In genomic region chr6:116572162-116572561, GRCh38 we compare ENCODE assay signal across 8 cellular contexts. TPM values are rescaled to one million over a fixed set of nuclear protein-coding genes. Genes with fewer than 3 reads are reported as not detected.
DNase-seq lines count a peak whose midpoint lies in the region; ATAC-seq and TF ChIP-seq lines count a peak whose summit lies in the region.

No MANE protein-coding gene starts in this region.

- no peak for TF ChIP-seq CTCF in body of pancreas (IDR thresholded peaks at IDR 0.05)

- H3K27ac Mint-ChIP-seq in immature natural killer cell = peak overlapping the region; percentile 96 to 99 (median 98)
- peak overlapping the region; percentile 97 for H3K27ac Mint-ChIP-seq in stimulated activated memory B cell treated with anti-CD40 and anti-IgM and Interleukin-4, amounts not matched to agents 10 μg/mL and 1 μg/mL and 100 μg/mL, for 72 hours

- DNase-seq in activated CD4-positive, alpha-beta T cell treated with anti-CD3 and anti-CD28 coated beads for 48 hours = peak; percentile 25
- no peak for DNase-seq in activated CD4-positive, alpha-beta T cell treated with anti-CD3 and anti-CD28 coated beads for 1 hour
- DNase-seq in NCI-H2029 (lab: John Stamatoyannopoulos, UW) (peak; percentile 90), body of pancreas (peak; percentile 26 to 50 (median 30)), immature natural killer cell (peak in 1 of 3 donors; percentile 7), mesenteric fat pad (ENCODE audit: low spot score) (no peak)
- no peak for DNase-seq in stimulated activated CD4-positive, alpha-beta T cell treated with anti-CD3 and anti-CD28 coated beads, Interleukin-4, amount 100 ng/mL, for 4 hours

- intact Hi-C loops in body of pancreas (cut with DNase I) = no loop called here

- no peaks in the 10 kb centered on the region for H3K27me3 ChIP-seq in body of pancreas

- no peak for TF ChIP-seq POLR2A in body of pancreas (IDR thresholded peaks at IDR 0.05)

- no peaks in the 10 kb centered on the region for H3K9me3 ChIP-seq in body of pancreas

- WGBS in body of pancreas, 2 donors = 2% methylated on average over 7 of the region's 7 CpGs

- peak overlapping the region in 3 of 4 donors; percentile 65 to 96 (median 95) for H3K27ac ChIP-seq in body of pancreas

- H3K4me1 Mint-ChIP-seq in immature natural killer cell = peaks cover 49 to 72% of the 10 kb centered on the region in 2 donors
- H3K4me1 Mint-ChIP-seq in stimulated activated memory B cell treated with anti-CD40 and anti-IgM and Interleukin-4, amounts not matched to agents 10 μg/mL and 1 μg/mL and 100 μg/mL, for 72 hours = peaks cover 58% of the 10 kb centered on the region

- H3K4me3 ChIP-seq in body of pancreas = peak overlapping the region; percentile 7 to 81

- H3K4me1 ChIP-seq in body of pancreas = peaks cover 18% of the 10 kb centered on the region

- peaks cover 0 to 3% (median 2%) of the 10 kb centered on the region in 3 donors for H3K27me3 Mint-ChIP-seq in immature natural killer cell (ENCODE audit: low read depth in 3 of 3)
- no peaks in the 10 kb centered on the region for H3K27me3 Mint-ChIP-seq in stimulated activated memory B cell treated with anti-CD40 and anti-IgM and Interleukin-4, amounts not matched to agents 10 μg/mL and 1 μg/mL and 100 μg/mL, for 72 hours

- H3K9me3 Mint-ChIP-seq in immature natural killer cell = no peaks in the 10 kb centered on the region
- no peaks in the 10 kb centered on the region for H3K9me3 Mint-ChIP-seq in stimulated activated memory B cell treated with anti-CD40 and anti-IgM and Interleukin-4, amounts not matched to agents 10 μg/mL and 1 μg/mL and 100 μg/mL, for 72 hours

- H3K36me3 Mint-ChIP-seq in immature natural killer cell = peaks cover 0 to 16% (median 5%) of the 10 kb centered on the region in 3 donors
- peaks cover 31% of the 10 kb centered on the region for H3K36me3 Mint-ChIP-seq in stimulated activated memory B cell treated with anti-CD40 and anti-IgM and Interleukin-4, amounts not matched to agents 10 μg/mL and 1 μg/mL and 100 μg/mL, for 72 hours

- no peak for ATAC-seq in body of pancreas
- ATAC-seq in stimulated activated memory B cell treated with anti-CD40 and anti-IgM and Interleukin-4, amounts not matched to agents 10 μg/mL and 1 μg/mL and 100 μg/mL, for 72 hours = no peak

- H3K4me3 Mint-ChIP-seq in immature natural killer cell = peak overlapping the region; percentile 95 to 99 (median 97)
- H3K4me3 Mint-ChIP-seq in stimulated activated memory B cell treated with anti-CD40 and anti-IgM and Interleukin-4, amounts not matched to agents 10 μg/mL and 1 μg/mL and 100 μg/mL, for 72 hours = peak overlapping the region; percentile 94

- no peaks in the 10 kb centered on the region for H3K36me3 ChIP-seq in body of pancreas (replicated peaks in 1 of 2; ENCODE audit: insufficient read depth in 1 of 2, low read depth in 2 of 2)

RNA-seq across cellular contexts. Expression of gene RWDD1, which starts 0.9 kb away (rescaled TPM):
- 10 to 100 TPM; 21.4 to 28.0 TPM for total RNA-seq in body of pancreas
- polyA plus RNA-seq in immature natural killer cell = 10 to 100 TPM; 69.1 to 87.3 (median 70.4) TPM
- 49.7 TPM for total RNA-seq in mesenteric fat pad

RNA-seq across cellular contexts. Expression of gene CALHM4, which starts 18.6 kb away (rescaled TPM):
- total RNA-seq in body of pancreas (not detected), mesenteric fat pad (not detected)
- not detected for polyA plus RNA-seq in immature natural killer cell

RNA-seq across cellular contexts. Expression of gene TRAPPC3L, which starts 26.7 kb away (rescaled TPM):
- total RNA-seq in body of pancreas = not detected
- polyA plus RNA-seq in immature natural killer cell = under 1 TPM in 2 of 3 donors, not detected in 1; 0.18 to 0.20 TPM
- total RNA-seq in mesenteric fat pad = not detected

RNA-seq across cellular contexts. Expression of gene RSPH4A, which starts 44.1 kb away (rescaled TPM):
- total RNA-seq in body of pancreas (1 to 10 TPM in 1 of 2 donors, not detected in 1; 2.6 TPM), mesenteric fat pad (0.58 TPM)
- polyA plus RNA-seq in immature natural killer cell = under 1 TPM in 1 of 3 donors, not detected in 2; 0.11 TPM

Comparison
In these comparisons a context has a peak if more than half of its experiments do, and no peak if none do; other contexts are left out.
1. DNase-seq: peak in activated CD4-positive, alpha-beta T cell treated with anti-CD3 and anti-CD28 coated beads for 48 hours (single experiment), NCI-H2029 (single experiment) and body of pancreas (4 of 4); none in activated CD4-positive, alpha-beta T cell treated with anti-CD3 and anti-CD28 coated beads for 1 hour (single experiment), stimulated activated CD4-positive, alpha-beta T cell treated with anti-CD3 and anti-CD28 coated beads, Interleukin-4, amount 100 ng/mL, for 4 hours (0 of 2) and mesenteric fat pad (single experiment).